In genomic region chr17:40372644-40373043, GRCh38 we compare ENCODE assay signal across 5 cellular contexts. TPM values are rescaled to one million over a fixed set of nuclear protein-coding genes. Genes with fewer than 3 reads are reported as not detected.
"Had no signal": no experiment of that assay in that cellular context is flagged by ENCODE, and none has a peak within 500 bp of the region (broad histone marks: within the 10 kb centered on the region; RNA-seq: fewer than 3 reads in every experiment).

No MANE protein-coding gene starts in this region.

RNA-seq across cellular contexts. Expression of gene GJD3, which starts 8.1 kb away (rescaled TPM):
- total RNA-seq: epithelial cell of proximal tubule; T-helper 1 cell treated with Interleukin-12 subunit alpha and Interleukin-12 subunit beta and Interleukin-4 antibody, amounts not matched to agents 30 ng/mL and 1 ng/mL, for 36 hours; temporal lobe; transverse colon had no signal
- polyA plus RNA-seq: keratinocyte had no signal
